ENCODE assay signal across 20 cellular contexts in genomic region chr1:169708633-169709032, GRCh38. TPM values are rescaled to one million over a fixed set of nuclear protein-coding genes. Genes with fewer than 3 reads are reported as not detected.
DNase-seq lines count a peak whose midpoint lies in the region; ATAC-seq and TF ChIP-seq lines count a peak whose summit lies in the region.
"Had no signal": no experiment of that assay in that cellular context is flagged by ENCODE, and none has a peak within 500 bp of the region (broad histone marks: within the 10 kb centered on the region; RNA-seq: fewer than 3 reads in every experiment).

No MANE protein-coding gene starts in this region.

- H3K9me2 ChIP-seq in Loucy (replicated peaks; ENCODE audit: low read depth, low read length) = no peaks in the 10 kb centered on the region

- no peak for TF ChIP-seq CTCF in Loucy (conservative IDR thresholded peaks at IDR 0.05; ENCODE audit: low read length)
- TF ChIP-seq CTCF in spleen (IDR thresholded peaks at IDR 0.05 in 8 of 11, conservative IDR thresholded peaks at IDR 0.05 in 3 of 11) = no peak
- TF ChIP-seq CTCF in tibial nerve (IDR thresholded peaks at IDR 0.05) = no peak

- intact Hi-C loops in spleen (cut with DNase I; ENCODE audit: low total_unique reads) = no loop called here

- peak overlapping the region; percentile 93 for H3K27ac Mint-ChIP-seq in activated naive CD8-positive, alpha-beta T cell treated with anti-CD3 and anti-CD28 coated beads, Interleukin-2, amount 10 ng/mL, durations not matched to agents 7 days and 5 days
- H3K27ac Mint-ChIP-seq: mesothelial cell of epicardium had no signal

- H3K4me3 ChIP-seq in Loucy (ENCODE audit: low read length, poor library complexity, severe bottlenecking) (peak overlapping the region; percentile 85), spleen (peak overlapping the region in 7 of 8 donors; percentile 28 to 68 (median 46)), tibial nerve (no peak overlapping the region)
- H3K4me3 ChIP-seq: hepatocyte, vagina had no signal

- H3K4me3 Mint-ChIP-seq in activated T-cell treated with anti-CD3 and anti-CD28 coated beads, Interleukin-2, amount 50 U/mL, for 4 hours = peak overlapping the region; percentile 84
- peak overlapping the region; percentile 88 for H3K4me3 Mint-ChIP-seq in activated naive CD8-positive, alpha-beta T cell treated with anti-CD3 and anti-CD28 coated beads, Interleukin-2, amount 10 ng/mL, durations not matched to agents 7 days and 5 days
- H3K4me3 Mint-ChIP-seq: mesothelial cell of epicardium had no signal

- H3K27ac ChIP-seq in spleen = peak overlapping the region; percentile 30 to 92 (median 82)
- no peak overlapping the region for H3K27ac ChIP-seq in tibial nerve
- H3K27ac ChIP-seq: hepatocyte, vagina had no signal

- H3K4me1 ChIP-seq in Loucy (ENCODE audit: insufficient read depth, low read length, poor library complexity, severe bottlenecking) (peaks cover 66% of the 10 kb centered on the region), spleen (peaks cover 0 to 86% (median 37%) of the 10 kb centered on the region in 6 donors), tibial nerve (peaks cover 0 to 12% (median 0%) of the 10 kb centered on the region in 4 donors)

- H3K27me3 ChIP-seq in Loucy (ENCODE audit: insufficient read depth, low read length, poor library complexity, severe bottlenecking) = no peaks in the 10 kb centered on the region
- H3K27me3 ChIP-seq in spleen (replicated peaks in 1 of 7) = no peaks in the 10 kb centered on the region
- H3K27me3 ChIP-seq in tibial nerve = no peaks in the 10 kb centered on the region
- H3K27me3 ChIP-seq: hepatocyte, vagina had no signal

- ATAC-seq in activated T-cell treated with anti-CD3 and anti-CD28 coated beads, Interleukin-2, amount 50 U/mL, for 4 hours = no peak
- ATAC-seq in activated naive CD8-positive, alpha-beta T cell treated with anti-CD3 and anti-CD28 coated beads, Interleukin-2, amount 10 ng/mL, durations not matched to agents 7 days and 5 days (ENCODE audit: low read depth) = peak; percentile 17
- no peak for ATAC-seq in GM21360 (IDR thresholded peaks at IDR 0.05; ENCODE audit: unreplicated experiment)

- POLR2A ChIA-PET in activated naive CD8-positive, alpha-beta T cell treated with anti-CD3 and anti-CD28 coated beads, Interleukin-2, amount 10 ng/mL, durations not matched to agents 7 days and 5 days (lab: Charles Lee) = interaction anchor here (0.8 to 2.8 kb wide), 4 partner anchors 14 to 107 kb away, joined by 3 to 15 read pairs (median 7); no protein-coding TSS in a partner anchor

- TF ChIP-seq POLR2A in spleen (IDR thresholded peaks at IDR 0.05) (no peak), tibial nerve (IDR thresholded peaks at IDR 0.05) (no peak)

- no peaks in the 10 kb centered on the region for H3F3A ChIP-seq in Loucy (ENCODE audit: low read depth)

- peaks cover 7% of the 10 kb centered on the region for H4K20me1 ChIP-seq in Loucy (ENCODE audit: insufficient read depth, low read length, poor library complexity, severe bottlenecking)

- H3K4me1 Mint-ChIP-seq in activated T-cell treated with anti-CD3 and anti-CD28 coated beads, Interleukin-2, amount 50 U/mL, for 4 hours (ENCODE audit: low read depth) = peaks cover 60% of the 10 kb centered on the region
- peaks cover 49% of the 10 kb centered on the region for H3K4me1 Mint-ChIP-seq in activated naive CD8-positive, alpha-beta T cell treated with anti-CD3 and anti-CD28 coated beads, Interleukin-2, amount 10 ng/mL, durations not matched to agents 7 days and 5 days

- peak overlapping the region; percentile 92 for H3K9ac ChIP-seq in Loucy (ENCODE audit: low read depth, low read length, poor library complexity, severe bottlenecking)

- no peak for TF ChIP-seq EP300 in tibial nerve (IDR thresholded peaks at IDR 0.05)

- H3K36me3 ChIP-seq in Loucy (ENCODE audit: insufficient read depth, low read length) (peaks cover 44% of the 10 kb centered on the region), spleen (peaks cover 0 to 42% (median under 1%) of the 10 kb centered on the region in 6 donors), tibial nerve (no peaks in the 10 kb centered on the region)
- H3K36me3 ChIP-seq: vagina had no signal

- H3K27me3 Mint-ChIP-seq in activated T-cell treated with anti-CD3 and anti-CD28 coated beads, Interleukin-2, amount 50 U/mL, for 4 hours (ENCODE audit: low read depth) = no peaks in the 10 kb centered on the region
- H3K27me3 Mint-ChIP-seq in activated naive CD8-positive, alpha-beta T cell treated with anti-CD3 and anti-CD28 coated beads, Interleukin-2, amount 10 ng/mL, durations not matched to agents 7 days and 5 days = peaks cover under 1% of the 10 kb centered on the region

- H3K9me3 Mint-ChIP-seq in activated T-cell treated with anti-CD3 and anti-CD28 coated beads, Interleukin-2, amount 50 U/mL, for 4 hours = no peaks in the 10 kb centered on the region
- peaks cover 3% of the 10 kb centered on the region for H3K9me3 Mint-ChIP-seq in activated naive CD8-positive, alpha-beta T cell treated with anti-CD3 and anti-CD28 coated beads, Interleukin-2, amount 10 ng/mL, durations not matched to agents 7 days and 5 days

- H3K79me2 ChIP-seq in Loucy (ENCODE audit: insufficient read depth, low read length) = peaks cover 78% of the 10 kb centered on the region
- H3K79me2 ChIP-seq: hepatocyte had no signal

- H2AFZ ChIP-seq in Loucy (ENCODE audit: low read length) = no peak overlapping the region
- H2AFZ ChIP-seq: hepatocyte had no signal

- H3K36me3 Mint-ChIP-seq in activated T-cell treated with anti-CD3 and anti-CD28 coated beads, Interleukin-2, amount 50 U/mL, for 4 hours (ENCODE audit: insufficient read depth) = peaks cover 47% of the 10 kb centered on the region
- peaks cover 36% of the 10 kb centered on the region for H3K36me3 Mint-ChIP-seq in activated naive CD8-positive, alpha-beta T cell treated with anti-CD3 and anti-CD28 coated beads, Interleukin-2, amount 10 ng/mL, durations not matched to agents 7 days and 5 days

- 26 to 68% (median 56%) methylated on average over 4 of the region's 4 CpGs for WGBS in spleen, 5 donors
- 83 to 88% methylated on average over 4 of the region's 4 CpGs for WGBS in tibial nerve, 2 donors

- H3K9me3 ChIP-seq in Loucy (ENCODE audit: insufficient read depth, low read depth, low read length) (no peaks in the 10 kb centered on the region), spleen (peaks cover 0 to 11% (median 9%) of the 10 kb centered on the region in 8 donors), tibial nerve (peaks cover 0 to 10% (median 0%) of the 10 kb centered on the region in 4 donors)
- H3K9me3 ChIP-seq: vagina had no signal

- H3K4me2 ChIP-seq in Loucy (ENCODE audit: low read depth, low read length, poor library complexity, severe bottlenecking) = peak overlapping the region; percentile 91
- H3K4me2 ChIP-seq: hepatocyte had no signal

- no peak for DNase-seq in activated T-cell treated with anti-CD3 and anti-CD28 coated beads, Interleukin-2, amount 50 U/mL, for 4 hours
- DNase-seq in activated T-cell treated with anti-CD3 and anti-CD28 coated beads for 4 hours = no peak
- no peak for DNase-seq in activated naive CD8-positive, alpha-beta T cell treated with anti-CD3 and anti-CD28 coated beads, Interleukin-2, amount 10 ng/mL, durations not matched to agents 7 days and 5 days
- no peak for DNase-seq in spleen
- no peak for DNase-seq in NCI-H748 (lab: John Stamatoyannopoulos, UW; ENCODE audit: unreplicated experiment)
- DNase-seq in tibial nerve (ENCODE audit: low spot score in 2 of 2) = no peak
- DNase-seq: GDM1; Kasumi-1; kidney glomerular epithelial cell; NCI-H1417; NCI-H226; posterior cingulate gyrus; small intestine; stimulated activated naive CD4-positive, alpha-beta T cell treated with Interleukin-2 at 50 U/mL for 16 hours; T1000 had no signal

RNA-seq across cellular contexts. Expression of gene SELL, which starts 2.8 kb away (rescaled TPM):
- total RNA-seq in activated T-cell treated with anti-CD3 and anti-CD28 coated beads, Interleukin-2, amount 50 U/mL, for 4 hours = 100 to 1,000 TPM in 2 of 3 donors, 10 to 100 TPM in 1; 95.7 to 129 (median 112) TPM
- total RNA-seq in activated naive CD8-positive, alpha-beta T cell treated with anti-CD3 and anti-CD28 coated beads, Interleukin-2, amount 10 ng/mL, durations not matched to agents 7 days and 5 days = 100 to 1,000 TPM; 130 to 135 TPM
- total RNA-seq in spleen (100 to 1,000 TPM; 128 to 409 (median 176) TPM), tibial nerve (1 to 10 TPM; 2.1 to 5.0 (median 3.4) TPM)
- polyA plus RNA-seq in spleen = 100 to 1,000 TPM; 127 to 157 (median 127) TPM
- total RNA-seq: vagina had no signal

RNA-seq across cellular contexts. Expression of gene SELE, which starts 25.2 kb away (rescaled TPM):
- not detected for total RNA-seq in activated T-cell treated with anti-CD3 and anti-CD28 coated beads, Interleukin-2, amount 50 U/mL, for 4 hours
- not detected for total RNA-seq in activated naive CD8-positive, alpha-beta T cell treated with anti-CD3 and anti-CD28 coated beads, Interleukin-2, amount 10 ng/mL, durations not matched to agents 7 days and 5 days
- total RNA-seq in spleen = 1 to 10 TPM in 1 of 7 donors, under 1 TPM in 1, not detected in 5; 0.40 to 2.9 TPM
- polyA plus RNA-seq in spleen = under 1 TPM; 0.04 to 0.29 (median 0.11) TPM
- 1 to 10 TPM in 2 of 4 donors, under 1 TPM in 2; 0.21 to 6.8 (median 1.9) TPM for total RNA-seq in tibial nerve
- polyA plus RNA-seq: hepatocyte had no signal

Comparison
In these comparisons a context has a peak if more than half of its experiments do, and no peak if none do; other contexts are left out.
1. H3K4me3 ChIP-seq: peak in Loucy (single experiment) and spleen (7 of 8); none in tibial nerve (0 of 4).
2. H3K27ac ChIP-seq: peak in spleen (8 of 8); none in tibial nerve (0 of 4).
3. RNA of gene SELL, which starts 2.8 kb away (total RNA-seq): 128 to 409 TPM in spleen, 130 to 135 TPM in activated naive CD8-positive, alpha-beta T cell treated with anti-CD3 and anti-CD28 coated beads, Interleukin-2, amount 10 ng/mL, durations not matched to agents 7 days and 5 days and 95.7 to 129 TPM in activated T-cell treated with anti-CD3 and anti-CD28 coated beads, Interleukin-2, amount 50 U/mL, for 4 hours; 2.1 to 5.0 TPM in tibial nerve; every median in the first group is over 10 times any median in the second.